In the genomic region with DNA sequence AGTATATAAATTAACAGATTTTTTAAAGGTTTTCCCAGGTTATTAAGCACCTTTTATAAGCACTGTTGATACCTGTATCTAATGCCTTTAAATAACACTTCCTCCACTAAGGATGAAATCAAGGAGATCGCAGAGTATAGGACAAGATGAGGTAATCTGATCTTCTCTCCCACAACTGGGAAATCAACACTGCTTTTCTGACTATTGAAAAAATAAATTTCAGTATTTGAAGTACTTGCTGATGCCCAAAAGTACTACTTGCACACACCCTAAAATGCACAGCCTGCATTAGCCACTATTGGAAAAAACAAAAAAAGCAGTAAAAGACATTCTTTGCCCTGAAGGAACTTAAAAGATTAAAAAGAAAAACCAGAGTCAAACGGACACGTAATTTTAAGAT, we compare ENCODE assay signal across 15 cellular contexts.
"Had no signal": no experiment of that assay in that cellular context is flagged by ENCODE, and none has a peak within 500 bp of the region (broad histone marks: within the 10 kb centered on the region; RNA-seq: fewer than 3 reads in every experiment).

No MANE protein-coding gene starts in this region.

- H3K27me3 Mint-ChIP-seq: naive thymus-derived CD4-positive, alpha-beta T cell; T-cell had no signal

- H3K27ac Mint-ChIP-seq: T-cell had no signal

- H3K27ac ChIP-seq: adrenal gland, left lung, tibial artery had no signal

- DNase-seq: activated CD4-positive, alpha-beta T cell treated with anti-CD3 and anti-CD28 coated beads, Interleukin-2, amount 50 U/mL, for 48 hours; activated CD4-positive, CD25-positive, alpha-beta regulatory T cell treated with anti-CD3 and anti-CD28 coated beads, Interleukin-2, amount 50 U/mL, for 72 hours; adrenal gland; left lung; mammary epithelial cell; mucosa of descending colon; naive thymus-derived CD4-positive, alpha-beta T cell; posterior cingulate gyrus; SK-N-SH; stimulated activated CD4-positive, alpha-beta T cell treated with anti-CD3 and anti-CD28 coated beads, Interleukin-2, amount 100 ng/mL, for 48 hours; stimulated activated naive CD4-positive, alpha-beta T cell; T-cell; T1000; tibial artery had no signal

- H3K9me3 Mint-ChIP-seq: naive thymus-derived CD4-positive, alpha-beta T cell; T-cell had no signal

- ATAC-seq: esophagus mucosa; left lung; mucosa of descending colon; naive thymus-derived CD4-positive, alpha-beta T cell; T-cell had no signal
